In genomic region chr7:2721842-2722241, GRCh38 we compare ENCODE assay signal across 23 cellular contexts.
"Had no signal": no experiment of that assay in that cellular context is flagged by ENCODE, and none has a peak within 500 bp of the region (broad histone marks: within the 10 kb centered on the region; RNA-seq: fewer than 3 reads in every experiment).

No MANE protein-coding gene starts in this region.

- H3K27me3 ChIP-seq: left lung, upper lobe of left lung had no signal

- DNase-seq: activated CD4-positive, alpha-beta T cell treated with anti-CD3 and anti-CD28 coated beads for 48 hours; activated CD8-positive, alpha-beta memory T cell treated with anti-CD3 and anti-CD28 coated beads, Interleukin-2, amount 10 ng/mL, durations not matched to agents 7 days and 5 days; activated CD8-positive, alpha-beta T cell treated with anti-CD3 and anti-CD28 coated beads for 36 hours; activated effector memory CD4-positive, alpha-beta T cell treated with anti-CD3 and anti-CD28 coated beads, Interleukin-2, amount 50 U/mL, for 16 hours; activated naive CD4-positive, alpha-beta T cell treated with anti-CD3 and anti-CD28 coated beads, Interleukin-2, amount 10 ng/mL, durations not matched to agents 7 days and 5 days; activated T-cell treated with anti-CD3 and anti-CD28 coated beads for 4 hours; anterior cingulate cortex; caudate nucleus; dermis blood vessel endothelial cell; effector CD8-positive, alpha-beta T cell; glutamatergic neuron; mesenchymal stem cell; nephron progenitor cell; nucleus accumbens; stimulated activated CD4-positive, alpha-beta T cell treated with anti-CD3 and anti-CD28 coated beads, Interleukin-4, amount 100 ng/mL, for 1 hour; stimulated activated naive CD4-positive, alpha-beta T cell treated with Interleukin-2 at 50 U/mL for 16 hours; SW 1271; T-helper 17 cell; upper lobe of left lung had no signal

- H3K9me3 ChIP-seq: left lung, upper lobe of left lung had no signal

- FAIRE-seq: frontal cortex, islet of Langerhans had no signal

- H3K4me3 ChIP-seq: left lung, SK-N-MC, upper lobe of left lung had no signal

- H3K27ac ChIP-seq: left lung, SK-N-MC, upper lobe of left lung had no signal

- ATAC-seq: left lung, T-helper 17 cell had no signal
